ENCODE assay signal across 16 cellular contexts in genomic region chr1:235009074-235009473, GRCh38.
DNase-seq lines count a peak whose midpoint lies in the region; ATAC-seq, FAIRE-seq and TF ChIP-seq lines count a peak whose summit lies in the region.
"Had no signal": no experiment of that assay in that cellular context is flagged by ENCODE, and none has a peak within 500 bp of the region (broad histone marks: within the 10 kb centered on the region; RNA-seq: fewer than 3 reads in every experiment).

No MANE protein-coding gene starts in this region.

- no peak for DNase-seq in activated CD4-positive, alpha-beta T cell treated with anti-CD3 and anti-CD28 coated beads, Interleukin-2, amount 10 ng/mL, durations not matched to agents 7 days and 5 days
- no peak for DNase-seq in activated CD4-positive, alpha-beta T cell treated with anti-CD3 and anti-CD28 coated beads for 48 hours
- DNase-seq in GM18507 (ENCODE audit: extremely low spot score, insufficient read length, low read depth), result no peak
- DNase-seq in activated T-helper 2 cell treated with anti-CD3 and anti-CD28 coated beads, Interferon-gamma antibody, Interleukin-2, Interleukin-4, amounts not matched to agents 10 μg/mL and 5 μg/mL and 100 μg/mL, durations not matched to agents 14 hours and 24 hours and 36 hours (ENCODE audit: low spot score), result no peak
- DNase-seq in natural killer cell treated with Interleukin-12 subunit alpha and Interleukin-12 subunit beta and Interleukin-15 and Interleukin-18, amount 100 ng/mL, for 72 hours (ENCODE audit: low spot score), result no peak
- DNase-seq in esophagus muscularis mucosa (ENCODE audit: extremely low spot score), result no peak
- no peak for DNase-seq in activated gamma-delta T cell (lab: John Stamatoyannopoulos, UW)
- no peak for DNase-seq in NCI-H345 treated with DMSO at 0.1 percent for 48 hours (lab: John Stamatoyannopoulos, UW; ENCODE audit: unreplicated experiment)
- DNase-seq: CD8-positive, alpha-beta T cell; colonic mucosa; DND-41; KBM-7; left ventricle myocardium superior; NCI-H1417 treated with DMSO at 0.1 percent for 48 hours; T-cell had no signal

- H3K9me3 Mint-ChIP-seq in activated CD4-positive, alpha-beta T cell treated with anti-CD3 and anti-CD28 coated beads, Interleukin-2, amount 10 ng/mL, durations not matched to agents 7 days and 5 days, result peaks cover 31% of the 10 kb centered on the region
- peaks cover 36% of the 10 kb centered on the region for H3K9me3 Mint-ChIP-seq in activated T-helper 2 cell treated with anti-CD3 and anti-CD28 coated beads, Interferon-gamma antibody, Interleukin-2, Interleukin-4, amounts not matched to agents 10 μg/mL and 5 μg/mL and 100 μg/mL, durations not matched to agents 14 hours and 24 hours and 36 hours
- peaks cover 4% of the 10 kb centered on the region for H3K9me3 Mint-ChIP-seq in natural killer cell treated with Interleukin-12 subunit alpha and Interleukin-12 subunit beta and Interleukin-15 and Interleukin-18, amount 100 ng/mL, for 72 hours
- H3K9me3 Mint-ChIP-seq: CD8-positive, alpha-beta T cell; T-cell had no signal

- H3K9me3 ChIP-seq in esophagus muscularis mucosa, result peaks cover 0 to 5% (median 0%) of the 10 kb centered on the region in 4 donors
- H3K9me3 ChIP-seq: colonic mucosa, vagina had no signal

- CTCF ChIA-PET in activated CD4-positive, alpha-beta T cell treated with anti-CD3 and anti-CD28 coated beads, Interleukin-2, amount 10 ng/mL, durations not matched to agents 7 days and 5 days (lab: Charles Lee), result interaction anchor here (0.9 to 1.8 kb wide), 3 partner anchors 33 to 504 kb away, joined by 3 read pairs; no protein-coding TSS in a partner anchor

- no peak overlapping the region for H3K27ac ChIP-seq in esophagus muscularis mucosa (replicated peaks in 1 of 4)
- H3K27ac ChIP-seq: vagina had no signal

- TF ChIP-seq POLR2A in esophagus muscularis mucosa (IDR thresholded peaks at IDR 0.05; ENCODE audit: low read depth), result no peak

- 82% methylated on average over 7 of the region's 7 CpGs for WGBS in esophagus muscularis mucosa

- peaks cover 0 to 16% (median 7%) of the 10 kb centered on the region in 4 donors for H3K4me1 ChIP-seq in esophagus muscularis mucosa
- H3K4me1 ChIP-seq: colonic mucosa had no signal

- H3K27me3 Mint-ChIP-seq in activated CD4-positive, alpha-beta T cell treated with anti-CD3 and anti-CD28 coated beads, Interleukin-2, amount 10 ng/mL, durations not matched to agents 7 days and 5 days, result no peaks in the 10 kb centered on the region
- no peaks in the 10 kb centered on the region for H3K27me3 Mint-ChIP-seq in activated T-helper 2 cell treated with anti-CD3 and anti-CD28 coated beads, Interferon-gamma antibody, Interleukin-2, Interleukin-4, amounts not matched to agents 10 μg/mL and 5 μg/mL and 100 μg/mL, durations not matched to agents 14 hours and 24 hours and 36 hours (ENCODE audit: low read depth)
- no peaks in the 10 kb centered on the region for H3K27me3 Mint-ChIP-seq in natural killer cell treated with Interleukin-12 subunit alpha and Interleukin-12 subunit beta and Interleukin-15 and Interleukin-18, amount 100 ng/mL, for 72 hours
- H3K27me3 Mint-ChIP-seq: T-cell had no signal

- H3K36me3 ChIP-seq in esophagus muscularis mucosa, result no peaks in the 10 kb centered on the region
- H3K36me3 ChIP-seq: colonic mucosa, vagina had no signal

- H3K27me3 ChIP-seq in esophagus muscularis mucosa, result no peaks in the 10 kb centered on the region
- H3K27me3 ChIP-seq: colonic mucosa, vagina had no signal

- peaks cover 89% of the 10 kb centered on the region for H3K4me1 Mint-ChIP-seq in activated CD4-positive, alpha-beta T cell treated with anti-CD3 and anti-CD28 coated beads, Interleukin-2, amount 10 ng/mL, durations not matched to agents 7 days and 5 days
- H3K4me1 Mint-ChIP-seq in activated T-helper 2 cell treated with anti-CD3 and anti-CD28 coated beads, Interferon-gamma antibody, Interleukin-2, Interleukin-4, amounts not matched to agents 10 μg/mL and 5 μg/mL and 100 μg/mL, durations not matched to agents 14 hours and 24 hours and 36 hours (ENCODE audit: low read depth), result peaks cover 83% of the 10 kb centered on the region
- peaks cover 86 to 91% of the 10 kb centered on the region in 2 donors for H3K4me1 Mint-ChIP-seq in natural killer cell treated with Interleukin-12 subunit alpha and Interleukin-12 subunit beta and Interleukin-15 and Interleukin-18, amount 100 ng/mL, for 72 hours (ENCODE audit: low read depth in 2 of 2)

- H3K36me3 Mint-ChIP-seq in activated CD4-positive, alpha-beta T cell treated with anti-CD3 and anti-CD28 coated beads, Interleukin-2, amount 10 ng/mL, durations not matched to agents 7 days and 5 days (ENCODE audit: low read depth), result peaks cover 42% of the 10 kb centered on the region
- H3K36me3 Mint-ChIP-seq in activated T-helper 2 cell treated with anti-CD3 and anti-CD28 coated beads, Interferon-gamma antibody, Interleukin-2, Interleukin-4, amounts not matched to agents 10 μg/mL and 5 μg/mL and 100 μg/mL, durations not matched to agents 14 hours and 24 hours and 36 hours (ENCODE audit: low read depth), result peaks cover 66% of the 10 kb centered on the region
- H3K36me3 Mint-ChIP-seq in natural killer cell treated with Interleukin-12 subunit alpha and Interleukin-12 subunit beta and Interleukin-15 and Interleukin-18, amount 100 ng/mL, for 72 hours, result peaks cover 20% of the 10 kb centered on the region
- H3K36me3 Mint-ChIP-seq: CD8-positive, alpha-beta T cell; T-cell had no signal

- no peak for ATAC-seq in natural killer cell treated with Interleukin-12 subunit alpha and Interleukin-12 subunit beta and Interleukin-15 and Interleukin-18, amount 100 ng/mL, for 72 hours
- ATAC-seq: CD8-positive, alpha-beta T cell; left ventricle myocardium superior; T-cell had no signal

- FAIRE-seq in GM18507 (lab: Jason Lieb, UNC), result peak; percentile 77

- H3K27ac Mint-ChIP-seq in activated CD4-positive, alpha-beta T cell treated with anti-CD3 and anti-CD28 coated beads, Interleukin-2, amount 10 ng/mL, durations not matched to agents 7 days and 5 days, result peak overlapping the region; percentile 55
- H3K27ac Mint-ChIP-seq in activated T-helper 2 cell treated with anti-CD3 and anti-CD28 coated beads, Interferon-gamma antibody, Interleukin-2, Interleukin-4, amounts not matched to agents 10 μg/mL and 5 μg/mL and 100 μg/mL, durations not matched to agents 14 hours and 24 hours and 36 hours, result peak overlapping the region; percentile 93
- H3K27ac Mint-ChIP-seq in natural killer cell treated with Interleukin-12 subunit alpha and Interleukin-12 subunit beta and Interleukin-15 and Interleukin-18, amount 100 ng/mL, for 72 hours, result peak overlapping the region; percentile 96 to 100

- H3K4me3 ChIP-seq in esophagus muscularis mucosa, result no peak overlapping the region
- H3K4me3 ChIP-seq: colonic mucosa, vagina had no signal

- TF ChIP-seq EP300 in esophagus muscularis mucosa (IDR thresholded peaks at IDR 0.05), result no peak

- POLR2A ChIA-PET in activated CD4-positive, alpha-beta T cell treated with anti-CD3 and anti-CD28 coated beads, Interleukin-2, amount 10 ng/mL, durations not matched to agents 7 days and 5 days (lab: Charles Lee), result no interaction called here

- H3K4me3 Mint-ChIP-seq in activated CD4-positive, alpha-beta T cell treated with anti-CD3 and anti-CD28 coated beads, Interleukin-2, amount 10 ng/mL, durations not matched to agents 7 days and 5 days, result no peak overlapping the region
- no peak overlapping the region for H3K4me3 Mint-ChIP-seq in activated T-helper 2 cell treated with anti-CD3 and anti-CD28 coated beads, Interferon-gamma antibody, Interleukin-2, Interleukin-4, amounts not matched to agents 10 μg/mL and 5 μg/mL and 100 μg/mL, durations not matched to agents 14 hours and 24 hours and 36 hours (ENCODE audit: low read depth)
- H3K4me3 Mint-ChIP-seq in natural killer cell treated with Interleukin-12 subunit alpha and Interleukin-12 subunit beta and Interleukin-15 and Interleukin-18, amount 100 ng/mL, for 72 hours, result peak overlapping the region; percentile 87

- intact Hi-C loops in activated T-helper 2 cell treated with anti-CD3 and anti-CD28 coated beads, Interferon-gamma antibody, Interleukin-2, Interleukin-4, amounts not matched to agents 10 μg/mL and 5 μg/mL and 100 μg/mL, durations not matched to agents 14 hours and 24 hours and 36 hours (cut with micrococcal nuclease), result no loop called here
- intact Hi-C loops in esophagus muscularis mucosa (cut with DNase I), result no loop called here

- TF ChIP-seq CTCF in esophagus muscularis mucosa (IDR thresholded peaks at IDR 0.05), result no peak
